9 cellular contexts compared by ENCODE assay signal in the genomic region with DNA sequence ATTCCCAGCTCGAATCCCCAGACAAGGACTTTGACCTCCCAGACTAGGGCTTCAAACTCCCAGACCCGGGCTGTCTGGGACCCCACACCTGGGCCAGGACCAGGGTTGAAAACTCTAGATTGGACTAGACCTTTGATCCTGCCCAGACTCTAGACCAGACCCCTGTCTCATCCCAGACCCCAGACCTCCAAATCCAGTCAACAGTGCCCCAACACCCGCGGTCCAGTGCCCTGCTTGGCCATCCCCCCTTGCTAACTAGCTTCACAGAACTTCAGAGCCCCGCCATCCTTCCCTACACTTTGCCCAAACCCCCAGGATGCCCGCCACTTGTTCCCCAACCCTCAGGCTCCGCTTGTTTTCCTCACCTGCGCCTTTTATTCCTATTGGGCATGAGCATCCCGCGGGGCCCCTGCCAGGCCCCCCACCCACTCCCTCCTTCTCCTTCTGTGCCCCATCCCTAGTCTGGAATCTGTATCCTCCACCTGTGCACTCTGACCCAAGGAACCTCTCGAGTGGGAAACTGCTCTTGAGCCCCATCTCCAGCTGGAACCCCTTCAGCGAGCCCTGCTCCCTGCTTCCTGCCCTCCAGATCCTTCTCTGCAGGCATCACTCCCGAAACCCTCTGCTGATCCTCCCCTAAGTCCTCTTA. TPM values are rescaled to one million over a fixed set of nuclear protein-coding genes. Genes with fewer than 3 reads are reported as not detected.
DNase-seq lines count a peak whose midpoint lies in the region; ATAC-seq lines count a peak whose summit lies in the region.
"Had no signal": no experiment of that assay in that cellular context is flagged by ENCODE, and none has a peak within 500 bp of the region (broad histone marks: within the 10 kb centered on the region; RNA-seq: fewer than 3 reads in every experiment).

No MANE protein-coding gene starts in this region.

- no peak overlapping the region for H3K4ac ChIP-seq in neuronal stem cell (ENCODE audit: low read length)

- H3K14ac ChIP-seq in neuronal stem cell (ENCODE audit: low read length): no peak overlapping the region

- H3K18ac ChIP-seq in neuronal stem cell (ENCODE audit: low read length): peak overlapping the region; percentile 96

- H2BK15ac ChIP-seq in neuronal stem cell (ENCODE audit: low read length): peak overlapping the region; percentile 62

- peaks cover 0 to 35% of the 10 kb centered on the region in 2 donors for H3K36me3 Mint-ChIP-seq in CD4-positive, alpha-beta memory T cell

- peak overlapping the region; percentile 76 for H3K27ac ChIP-seq in CD4-positive, alpha-beta memory T cell (ENCODE audit: low read depth, low read length)
- peak overlapping the region; percentile 55 for H3K27ac ChIP-seq in neuronal stem cell (replicated peaks; ENCODE audit: low read length)

- intact Hi-C loops in CD4-positive, alpha-beta memory T cell (cut with micrococcal nuclease): loop anchor here (1.0 to 5.0 kb wide), 3 partner anchors 56 to 1736 kb away; a partner anchor contains a TSS

- H2AFZ ChIP-seq in neuronal stem cell (ENCODE audit: low read length): peak overlapping the region; percentile 36

- H3K27me3 ChIP-seq in CD4-positive, alpha-beta memory T cell (ENCODE audit: insufficient read depth, low read length): no peaks in the 10 kb centered on the region
- H3K27me3 ChIP-seq in NT2/D1 (ENCODE audit: insufficient read depth, insufficient read length) (no peaks in the 10 kb centered on the region), endocrine pancreas (ENCODE audit: control insufficient read depth, insufficient read depth, low read length) (no peaks in the 10 kb centered on the region), neuronal stem cell (ENCODE audit: control insufficient read depth in 3 of 3, insufficient read depth in 3 of 3, low read depth in 1 of 3, low read length in 3 of 3) (no peaks in the 10 kb centered on the region)

- DNase-seq in CD4-positive, alpha-beta memory T cell: no peak
- no peak for DNase-seq in NT2/D1 (ENCODE audit: low read depth, low spot score)
- no peak for DNase-seq in neuronal stem cell (ENCODE audit: low spot score)
- no peak for DNase-seq in DMS 273 (lab: John Stamatoyannopoulos, UW; ENCODE audit: unreplicated experiment)
- no peak for DNase-seq in SW480 (ENCODE audit: low spot score)
- no peak for DNase-seq in NCI-H82 (lab: John Stamatoyannopoulos, UW)

- peaks cover 12% of the 10 kb centered on the region for H3K36me3 ChIP-seq in CD4-positive, alpha-beta memory T cell (ENCODE audit: insufficient read depth, low read length)
- H3K36me3 ChIP-seq in NT2/D1 (ENCODE audit: insufficient read depth, insufficient read length, low read length) (peaks cover 31% of the 10 kb centered on the region), endocrine pancreas (ENCODE audit: control insufficient read depth, insufficient read depth, low read length) (no peaks in the 10 kb centered on the region), neuronal stem cell (replicated peaks in 1 of 2; ENCODE audit: control insufficient read depth in 2 of 2, insufficient read depth in 2 of 2, low read length in 2 of 2) (peaks cover 3 to 23% of the 10 kb centered on the region in 2 donors)

- peak overlapping the region; percentile 98 for H3K9ac ChIP-seq in NT2/D1 (ENCODE audit: insufficient read length, low read depth)
- peak overlapping the region; percentile 93 for H3K9ac ChIP-seq in endocrine pancreas (ENCODE audit: control insufficient read depth, insufficient read depth, low read length)
- H3K9ac ChIP-seq in neuronal stem cell (ENCODE audit: low read depth, low read length, poor library complexity): peak overlapping the region; percentile 97

- H3K79me1 ChIP-seq in neuronal stem cell (ENCODE audit: low read depth, low read length): peaks cover 3% of the 10 kb centered on the region

- H3K4me3 ChIP-seq in CD4-positive, alpha-beta memory T cell (ENCODE audit: low read length in 2 of 2): peak overlapping the region; percentile 75 to 94
- peak overlapping the region; percentile 96 for H3K4me3 ChIP-seq in NT2/D1 (ENCODE audit: insufficient read length, low read depth)
- peak overlapping the region; percentile 55 for H3K4me3 ChIP-seq in endocrine pancreas (ENCODE audit: control insufficient read depth, insufficient read depth, low read length)
- peak overlapping the region; percentile 90 to 94 for H3K4me3 ChIP-seq in neuronal stem cell (ENCODE audit: low read length in 2 of 2)

- no peak overlapping the region for H4K8ac ChIP-seq in neuronal stem cell (ENCODE audit: low read depth, low read length)

- H2BK120ac ChIP-seq in neuronal stem cell (ENCODE audit: low read depth, low read length): peak overlapping the region; percentile 2

- H2AK5ac ChIP-seq in neuronal stem cell (ENCODE audit: low read depth, low read length): peak overlapping the region; percentile 82

- H4K91ac ChIP-seq in neuronal stem cell (ENCODE audit: low read depth, low read length, poor library complexity): no peak overlapping the region

- H3K9me3 ChIP-seq in CD4-positive, alpha-beta memory T cell (ENCODE audit: control insufficient read depth in 1 of 2, low read length in 2 of 2): no peaks in the 10 kb centered on the region
- no peaks in the 10 kb centered on the region for H3K9me3 ChIP-seq in NT2/D1 (ENCODE audit: insufficient read depth, low read length)
- H3K9me3 ChIP-seq in endocrine pancreas (ENCODE audit: control insufficient read depth, low read length): no peaks in the 10 kb centered on the region
- no peaks in the 10 kb centered on the region for H3K9me3 ChIP-seq in neuronal stem cell (replicated peaks in 1 of 2; ENCODE audit: control insufficient read depth in 2 of 2, insufficient read depth in 1 of 2, low read depth in 1 of 2, low read length in 2 of 2)

- no peaks in the 10 kb centered on the region for H3K27me3 Mint-ChIP-seq in CD4-positive, alpha-beta memory T cell

- WGBS in neuronal stem cell (ENCODE audit: extremely low coverage in 2 of 2, insufficient read length in 2 of 2, insufficient replicate concordance in 1 of 2), 2 donors: no CpG with 5 or more reads among the region's 13 CpGs

- POLR2A ChIA-PET in CD4-positive, alpha-beta memory T cell (lab: Charles Lee; ENCODE audit: partially characterized antibody): interaction anchor here (0.7 to 4.3 kb wide), 13 partner anchors 9 to 1116 kb away, joined by 3 to 70 read pairs (median 6); a partner anchor contains a TSS

- peaks cover 22 to 63% (median 40%) of the 10 kb centered on the region in 4 donors for H3K4me1 Mint-ChIP-seq in CD4-positive, alpha-beta memory T cell

- H3K27ac Mint-ChIP-seq in CD4-positive, alpha-beta memory T cell: peak overlapping the region; percentile 91 to 97 (median 94)

- H3K9me3 Mint-ChIP-seq in CD4-positive, alpha-beta memory T cell: no peaks in the 10 kb centered on the region

- no peak for ATAC-seq in HG02981 (IDR thresholded peaks at IDR 0.05; ENCODE audit: unreplicated experiment)

- peaks cover 47% of the 10 kb centered on the region for H3K4me1 ChIP-seq in CD4-positive, alpha-beta memory T cell (ENCODE audit: insufficient read depth, low read length)
- H3K4me1 ChIP-seq in NT2/D1 (ENCODE audit: insufficient read depth, insufficient read length): peaks cover 44% of the 10 kb centered on the region
- H3K4me1 ChIP-seq in endocrine pancreas (ENCODE audit: control insufficient read depth, insufficient read depth, low read length): no peaks in the 10 kb centered on the region
- peaks cover 44 to 51% of the 10 kb centered on the region in 2 donors for H3K4me1 ChIP-seq in neuronal stem cell (ENCODE audit: control insufficient read depth in 2 of 2, insufficient read depth in 1 of 2, low read depth in 1 of 2, low read length in 2 of 2)

- CTCF ChIA-PET in CD4-positive, alpha-beta memory T cell (lab: Charles Lee; ENCODE audit: partially characterized antibody): interaction anchor here (1.2 to 10.2 kb wide), 4 partner anchors 9 to 63 kb away, joined by 3 to 127 read pairs (median 35); a partner anchor contains a TSS

- no peak overlapping the region for H2BK12ac ChIP-seq in neuronal stem cell (ENCODE audit: low read length)

- peak overlapping the region; percentile 96 to 99 (median 98) for H3K4me3 Mint-ChIP-seq in CD4-positive, alpha-beta memory T cell

- peak overlapping the region; percentile 94 for H3K23ac ChIP-seq in neuronal stem cell (ENCODE audit: low read depth, low read length, poor library complexity)

- H3K4me2 ChIP-seq in neuronal stem cell (ENCODE audit: insufficient read depth, low read length, poor library complexity, severe bottlenecking): peak overlapping the region; percentile 89

- peak overlapping the region; percentile 62 for H2BK5ac ChIP-seq in neuronal stem cell (ENCODE audit: low read length)

RNA-seq across cellular contexts. Expression of a gene that starts 0.6 kb away (rescaled TPM):
- total RNA-seq in CD4-positive, alpha-beta memory T cell: 100 to 1,000 TPM; 292 to 300 TPM
- polyA plus RNA-seq in CD4-positive, alpha-beta memory T cell: 100 to 1,000 TPM; 532 to 615 TPM
- polyA plus RNA-seq in neuronal stem cell (2013, experiment 1 of 2): 457 TPM
- 458 TPM for polyA plus RNA-seq in neuronal stem cell (2013, experiment 2 of 2)

RNA-seq across cellular contexts. Expression of a gene that starts 31.5 kb away (rescaled TPM):
- not detected for total RNA-seq in CD4-positive, alpha-beta memory T cell
- not detected for polyA plus RNA-seq in CD4-positive, alpha-beta memory T cell
- 3.5 TPM for polyA plus RNA-seq in neuronal stem cell (2013, experiment 1 of 2)
- 3.2 TPM for polyA plus RNA-seq in neuronal stem cell (2013, experiment 2 of 2)

RNA-seq across cellular contexts. Expression of a gene that starts 32.3 kb away (rescaled TPM):
- total RNA-seq in CD4-positive, alpha-beta memory T cell: under 1 TPM; 0.50 to 0.87 TPM
- polyA plus RNA-seq in CD4-positive, alpha-beta memory T cell: not detected
- 5.0 TPM for polyA plus RNA-seq in neuronal stem cell (2013, experiment 1 of 2)
- 5.2 TPM for polyA plus RNA-seq in neuronal stem cell (2013, experiment 2 of 2)

RNA-seq across cellular contexts. Expression of a gene that starts 42.3 kb away (rescaled TPM):
- not detected for total RNA-seq in CD4-positive, alpha-beta memory T cell
- under 1 TPM in 1 of 2 donors, not detected in 1; 0.20 TPM for polyA plus RNA-seq in CD4-positive, alpha-beta memory T cell
- polyA plus RNA-seq in neuronal stem cell (2013, experiment 1 of 2): 0.28 TPM
- polyA plus RNA-seq in neuronal stem cell (2013, experiment 2 of 2): 0.21 TPM
- total RNA-seq: activated CD8-positive, alpha-beta memory T cell treated with anti-CD3 and anti-CD28 coated beads for 36 hours had no signal

RNA-seq across cellular contexts. Expression of a gene that starts 45.2 kb away (rescaled TPM):
- not detected for total RNA-seq in CD4-positive, alpha-beta memory T cell
- not detected for polyA plus RNA-seq in CD4-positive, alpha-beta memory T cell
- polyA plus RNA-seq in neuronal stem cell (2013, experiment 1 of 2): 0.03 TPM
- 0.04 TPM for polyA plus RNA-seq in neuronal stem cell (2013, experiment 2 of 2)
- total RNA-seq: activated CD8-positive, alpha-beta memory T cell treated with anti-CD3 and anti-CD28 coated beads for 36 hours had no signal
